Comparison of ENCODE assay signal across 1 cellular context in genomic region chr3:50297896-50298725, GRCh38.
TF ChIP-seq lines count a peak whose summit lies in the region.

No MANE protein-coding gene starts in this region.

TF ChIP-seq in H1, 55 proteins besides CTCF, POLR2A, EP300 and RAD21:
- no peak for TF ChIP-seq HDAC2 (IDR thresholded peaks at IDR 0.05; ENCODE audit: borderline replicate concordance in 1 of 2, low read depth in 2 of 2, low read length in 2 of 2)
TF ChIP-seq in H1: peak in this region for 0.
